ENCODE assay signal across 10 cellular contexts in genomic region chr2:203656522-203657287, GRCh38. TPM values are rescaled to one million over a fixed set of nuclear protein-coding genes. Genes with fewer than 3 reads are reported as not detected.
DNase-seq lines count a peak whose midpoint lies in the region; ATAC-seq and TF ChIP-seq lines count a peak whose summit lies in the region.
"Had no signal": no experiment of that assay in that cellular context is flagged by ENCODE, and none has a peak within 500 bp of the region (broad histone marks: within the 10 kb centered on the region; RNA-seq: fewer than 3 reads in every experiment).

No MANE protein-coding gene starts in this region.

- H3K27ac ChIP-seq in neuronal stem cell (replicated peaks; ENCODE audit: low read length) = no peak overlapping the region

- H3K14ac ChIP-seq in neuronal stem cell (ENCODE audit: low read length) = no peak overlapping the region

- H3K9me3 ChIP-seq in Caco-2 (no peaks in the 10 kb centered on the region), neuronal stem cell (replicated peaks in 1 of 2; ENCODE audit: control insufficient read depth in 2 of 2, insufficient read depth in 1 of 2, low read depth in 1 of 2, low read length in 2 of 2) (no peaks in the 10 kb centered on the region)

- peaks cover 52% of the 10 kb centered on the region for H3K4me1 ChIP-seq in Caco-2
- H3K4me1 ChIP-seq in neuronal stem cell (ENCODE audit: control insufficient read depth in 2 of 2, insufficient read depth in 1 of 2, low read depth in 1 of 2, low read length in 2 of 2) = peaks cover 0 to 3% of the 10 kb centered on the region in 2 donors

- intact Hi-C loops in Caco-2 (cut with micrococcal nuclease; ENCODE audit: unreplicated experiment) = loop anchor here (1.0 kb wide), 1 partner anchor 127 kb away; no protein-coding TSS in a partner anchor

- POLR2A ChIA-PET in Caco-2 (lab: Charles Lee) = interaction anchor here (0.6 kb wide), 1 partner anchor 99 kb away, joined by 3 read pairs; no protein-coding TSS in a partner anchor

- no peak overlapping the region for H4K8ac ChIP-seq in neuronal stem cell (ENCODE audit: low read depth, low read length)

- no peak overlapping the region for H3K18ac ChIP-seq in neuronal stem cell (ENCODE audit: low read length)

- H3K4me1 Mint-ChIP-seq in Caco-2 (ENCODE audit: low read depth, unreplicated experiment) = peaks cover 54% of the 10 kb centered on the region

- H3K9ac ChIP-seq in neuronal stem cell (ENCODE audit: low read depth, low read length, poor library complexity) = no peak overlapping the region

- no peak overlapping the region for H2AFZ ChIP-seq in neuronal stem cell (ENCODE audit: low read length)

- no peak overlapping the region for H3K4me2 ChIP-seq in neuronal stem cell (ENCODE audit: insufficient read depth, low read length, poor library complexity, severe bottlenecking)

- peak; percentile 98 for ATAC-seq in esophagus mucosa
- ATAC-seq in GM21576 (IDR thresholded peaks at IDR 0.05; ENCODE audit: unreplicated experiment) = no peak
- no peak for ATAC-seq in GM21447 (IDR thresholded peaks at IDR 0.05; ENCODE audit: unreplicated experiment)
- ATAC-seq: stimulated activated naive CD8-positive, alpha-beta T cell treated with anti-CD3 and anti-CD28 coated beads, Interleukin-15, amount 100 ng/mL, for 72 hours had no signal

- H3K4ac ChIP-seq in neuronal stem cell (ENCODE audit: low read length) = no peak overlapping the region

- DNase-seq in Caco-2 (peak; percentile 88 to 92), MV-4-11 (lab: John Stamatoyannopoulos, UW) (peak; percentile 97), neuronal stem cell (ENCODE audit: low spot score) (peak; percentile 8), kidney tubule cell (ENCODE audit: low spot score) (no peak), activated T-cell treated with anti-CD3 and anti-CD28 coated beads for 4 hours (no peak)
- DNase-seq: stimulated activated naive CD8-positive, alpha-beta T cell treated with anti-CD3 and anti-CD28 coated beads, Interleukin-15, amount 100 ng/mL, for 72 hours had no signal

- H3K27me3 ChIP-seq in Caco-2 (replicated peaks; ENCODE audit: control insufficient read depth, insufficient read depth, low read length) (no peaks in the 10 kb centered on the region), neuronal stem cell (ENCODE audit: control insufficient read depth in 3 of 3, insufficient read depth in 3 of 3, low read depth in 1 of 3, low read length in 3 of 3) (no peaks in the 10 kb centered on the region)

- H2BK120ac ChIP-seq in neuronal stem cell (ENCODE audit: low read depth, low read length) = no peak overlapping the region

- H2BK12ac ChIP-seq in neuronal stem cell (ENCODE audit: low read length) = no peak overlapping the region

- H4K91ac ChIP-seq in neuronal stem cell (ENCODE audit: low read depth, low read length, poor library complexity) = no peak overlapping the region

- peaks cover 9% of the 10 kb centered on the region for H3K36me3 Mint-ChIP-seq in Caco-2 (ENCODE audit: insufficient read depth, unreplicated experiment)

- no peak for TF ChIP-seq CTCF in Caco-2 (IDR thresholded peaks at IDR 0.05; ENCODE audit: insufficient read depth in 1 of 2, low read depth in 1 of 2, low read length in 1 of 2, severe bottlenecking in 1 of 2, unreplicated experiment in 1 of 2)

- no CpG with 5 or more reads among the region's 10 CpGs for WGBS in neuronal stem cell (ENCODE audit: extremely low coverage in 2 of 2, insufficient read length in 2 of 2, insufficient replicate concordance in 1 of 2), 2 donors

- H3K79me1 ChIP-seq in neuronal stem cell (ENCODE audit: low read depth, low read length) = no peaks in the 10 kb centered on the region

- H3K4me3 Mint-ChIP-seq in Caco-2 (ENCODE audit: unreplicated experiment) = peak overlapping the region; percentile 5
- H3K4me3 Mint-ChIP-seq: stimulated activated naive CD8-positive, alpha-beta T cell treated with anti-CD3 and anti-CD28 coated beads, Interleukin-15, amount 100 ng/mL, for 72 hours had no signal

- CTCF ChIA-PET in Caco-2 (lab: Charles Lee) = no interaction called here

- no peak overlapping the region for H2AK5ac ChIP-seq in neuronal stem cell (ENCODE audit: low read depth, low read length)

- H2BK5ac ChIP-seq in neuronal stem cell (ENCODE audit: low read length) = no peak overlapping the region

- H3K27ac Mint-ChIP-seq in Caco-2 (ENCODE audit: unreplicated experiment) = peak overlapping the region; percentile 85

- H3K36me3 ChIP-seq in Caco-2 (ENCODE audit: control insufficient read depth, insufficient read depth, low read length) (no peaks in the 10 kb centered on the region), neuronal stem cell (replicated peaks in 1 of 2; ENCODE audit: control insufficient read depth in 2 of 2, insufficient read depth in 2 of 2, low read length in 2 of 2) (no peaks in the 10 kb centered on the region)

- H3K23ac ChIP-seq in neuronal stem cell (ENCODE audit: low read depth, low read length, poor library complexity) = no peak overlapping the region

- H3K4me3 ChIP-seq in Caco-2 (ENCODE audit: low read depth, low read length) (no peak overlapping the region), neuronal stem cell (ENCODE audit: low read length in 2 of 2) (no peak overlapping the region)

- H3K27me3 Mint-ChIP-seq in Caco-2 (ENCODE audit: insufficient read depth, unreplicated experiment) = no peaks in the 10 kb centered on the region
- H3K27me3 Mint-ChIP-seq: stimulated activated naive CD8-positive, alpha-beta T cell treated with anti-CD3 and anti-CD28 coated beads, Interleukin-15, amount 100 ng/mL, for 72 hours had no signal

- H3K9me3 Mint-ChIP-seq in Caco-2 (ENCODE audit: unreplicated experiment) = no peaks in the 10 kb centered on the region

- BruUV-seq in Caco-2 (replicated peaks; lab: Mats Ljungman, UMichigan) = no TSS peak

- no peak overlapping the region for H2BK15ac ChIP-seq in neuronal stem cell (ENCODE audit: low read length)

RNA-seq across cellular contexts. Expression of gene CD28, which starts 49.7 kb away (rescaled TPM):
- 0.30 and 0.84 TPM in 2 replicates for total RNA-seq in Caco-2 (2022)
- 0.28 TPM for total RNA-seq in esophagus mucosa
- not detected for polyA plus RNA-seq in neuronal stem cell (2013, experiment 1 of 2)
- not detected for polyA plus RNA-seq in neuronal stem cell (2013, experiment 2 of 2)
- total RNA-seq: RPMI7951 had no signal

Comparison
In these comparisons a context has a peak if more than half of its experiments do, and no peak if none do; other contexts are left out.
1. DNase-seq: peak in Caco-2 (2 of 2), MV-4-11 (single experiment) and neuronal stem cell (single experiment); none in kidney tubule cell (single experiment) and activated T-cell treated with anti-CD3 and anti-CD28 coated beads for 4 hours (single experiment).